ENCODE assay signal across 9 cellular contexts in genomic region chr1:153532161-153532560, GRCh38. TPM values are rescaled to one million over a fixed set of nuclear protein-coding genes. Genes with fewer than 3 reads are reported as not detected.
A peak's percentile ranks its signal among the peaks of the same experiment; 100 is the strongest.
DNase-seq lines count a peak whose midpoint lies in the region; ATAC-seq, FAIRE-seq and TF ChIP-seq lines count a peak whose summit lies in the region.
"Had no signal": no experiment of that assay in that cellular context is flagged by ENCODE, and none has a peak within 500 bp of the region (broad histone marks: within the 10 kb centered on the region; RNA-seq: fewer than 3 reads in every experiment).

No MANE protein-coding gene starts in this region.

- no peaks in the 10 kb centered on the region for H3K27me3 ChIP-seq in thymus (ENCODE audit: control insufficient read depth, insufficient read depth)

- peak overlapping the region; percentile 47 for H3K4me3 Mint-ChIP-seq in glutamatergic neuron (ENCODE audit: unreplicated experiment)

- peak overlapping the region; percentile 68 for H3K27ac ChIP-seq in thymus (ENCODE audit: low read depth)

- H3K36me3 Mint-ChIP-seq in glutamatergic neuron (ENCODE audit: unreplicated experiment), result no peaks in the 10 kb centered on the region

- H3K9me3 Mint-ChIP-seq in glutamatergic neuron (ENCODE audit: unreplicated experiment), result no peaks in the 10 kb centered on the region

- peaks cover 28% of the 10 kb centered on the region for H3K4me1 ChIP-seq in thymus (ENCODE audit: control insufficient read depth, insufficient read depth, low read length)

- intact Hi-C loops in Right ventricle myocardium superior (cut with DNase I), result loop anchor here (2.0 to 10.0 kb wide), 3 partner anchors 37 to 453 kb away; partner anchors contain the start of genes NPR1 and RAB13

- H3K36me3 ChIP-seq in thymus (ENCODE audit: control insufficient read depth, insufficient read depth), result peaks cover 3% of the 10 kb centered on the region

- DNase-seq in activated gamma-delta T cell treated with Interleukin-2 at 50 U/mL for 16 hours (peak; percentile 46), activated gamma-delta T cell (lab: John Stamatoyannopoulos, UW) (no peak), glutamatergic neuron (no peak), frontal cortex (ENCODE audit: low spot score in 2 of 2) (no peak), Right ventricle myocardium superior (no peak)
- peak; percentile 51 for DNase-seq in activated CD4-positive, alpha-beta T cell treated with anti-CD3 and anti-CD28 coated beads for 48 hours

- H3K27ac Mint-ChIP-seq in glutamatergic neuron (ENCODE audit: unreplicated experiment), result peak overlapping the region; percentile 44

- ATAC-seq in Right ventricle myocardium superior (ENCODE audit: poor library complexity) (no peak), HG02973 (IDR thresholded peaks at IDR 0.05; ENCODE audit: unreplicated experiment) (no peak)

- no peak for FAIRE-seq in frontal cortex (lab: Jason Lieb, UNC)

- H3K27me3 Mint-ChIP-seq in glutamatergic neuron (ENCODE audit: unreplicated experiment), result no peaks in the 10 kb centered on the region

- no peaks in the 10 kb centered on the region for H3K9me3 ChIP-seq in thymus (ENCODE audit: control insufficient read depth)

- no peak for TF ChIP-seq CTCF in glutamatergic neuron (IDR thresholded peaks at IDR 0.05; ENCODE audit: partially characterized antibody, unreplicated experiment)

- no peak overlapping the region for H3K4me3 ChIP-seq in thymus (ENCODE audit: low read length)

- H3K4me1 Mint-ChIP-seq in glutamatergic neuron (ENCODE audit: low read depth, unreplicated experiment), result peaks cover 18% of the 10 kb centered on the region

RNA-seq across cellular contexts. Expression of gene S100A6, which starts 3.6 kb away (rescaled TPM):
- total RNA-seq in glutamatergic neuron (ENCODE audit: unreplicated experiment), result 41.9 TPM
- polyA plus RNA-seq in thymus, result 654 TPM
- total RNA-seq in frontal cortex, result 9.8 TPM
- total RNA-seq in Right ventricle myocardium superior, result 260 TPM

RNA-seq across cellular contexts. Expression of gene S100A5, which starts 8.6 kb away (rescaled TPM):
- total RNA-seq in glutamatergic neuron (ENCODE audit: unreplicated experiment) (not detected), frontal cortex (not detected), Right ventricle myocardium superior (not detected)
- polyA plus RNA-seq in thymus, result 0.87 TPM
- total RNA-seq: fibroblast of villous mesenchyme had no signal

RNA-seq across cellular contexts. Expression of gene S100A4, which starts 13.4 kb away (rescaled TPM):
- total RNA-seq in glutamatergic neuron (ENCODE audit: unreplicated experiment), result 4.7 TPM
- polyA plus RNA-seq in thymus, result 305 TPM
- 1.6 TPM for total RNA-seq in frontal cortex
- total RNA-seq in Right ventricle myocardium superior, result 130 TPM

RNA-seq across cellular contexts. Expression of gene S100A3, which starts 16.9 kb away (rescaled TPM):
- total RNA-seq in glutamatergic neuron (ENCODE audit: unreplicated experiment) (not detected), frontal cortex (not detected), Right ventricle myocardium superior (0.70 TPM)
- polyA plus RNA-seq in thymus, result 2.6 TPM

RNA-seq across cellular contexts. Expression of gene S100A2, which starts 33.5 kb away (rescaled TPM):
- total RNA-seq in glutamatergic neuron (ENCODE audit: unreplicated experiment), result 1.1 TPM
- polyA plus RNA-seq in thymus, result 93.5 TPM
- not detected for total RNA-seq in frontal cortex
- 2.3 TPM for total RNA-seq in Right ventricle myocardium superior

Comparison
In these comparisons a context has a peak if more than half of its experiments do, and no peak if none do; other contexts are left out.
1. DNase-seq: peak in activated gamma-delta T cell treated with Interleukin-2 at 50 U/mL for 16 hours (single experiment) and activated CD4-positive, alpha-beta T cell treated with anti-CD3 and anti-CD28 coated beads for 48 hours (single experiment); none in activated gamma-delta T cell (single experiment), glutamatergic neuron (single experiment), frontal cortex (0 of 2) and Right ventricle myocardium superior (single experiment).
2. RNA of gene S100A4, which starts 13.4 kb away (total RNA-seq): 130 TPM in Right ventricle myocardium superior (single experiment); 4.7 TPM in glutamatergic neuron (single experiment) and 1.6 TPM in frontal cortex (single experiment); every median in the first group is over 10 times any median in the second.